23 cellular contexts compared by ENCODE assay signal in the genomic region with DNA sequence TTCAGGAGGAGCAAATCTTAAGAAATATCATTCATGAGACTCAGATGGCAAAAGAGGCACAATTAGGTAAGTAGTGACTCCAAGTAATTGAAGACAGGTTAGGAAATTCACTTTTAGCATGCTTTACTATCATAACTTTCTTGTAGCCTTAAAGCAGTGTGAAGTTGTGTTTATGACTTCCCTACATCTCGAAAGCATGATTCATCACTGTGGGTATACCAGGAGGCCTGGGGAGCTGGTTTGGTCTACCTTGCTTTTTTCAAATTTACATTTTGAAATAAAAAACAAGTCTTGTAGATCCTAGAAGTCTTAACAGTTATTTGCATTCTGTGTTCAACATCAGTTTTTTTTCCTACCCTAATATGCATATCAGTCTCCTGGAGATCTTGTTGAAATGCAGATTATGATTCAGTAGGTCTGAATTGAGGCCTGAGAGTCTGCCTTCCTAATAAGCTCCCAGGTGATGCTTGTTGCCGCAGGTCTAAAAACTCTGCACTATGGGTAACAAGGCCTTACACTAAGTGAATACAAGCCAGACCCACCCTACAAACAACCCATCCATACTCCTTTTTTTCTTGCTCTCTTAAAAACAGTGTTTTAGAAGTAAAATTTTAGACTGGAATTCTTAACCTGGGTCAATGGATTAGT. TPM values are rescaled to one million over a fixed set of nuclear protein-coding genes. Genes with fewer than 3 reads are reported as not detected.
A peak's percentile ranks its signal among the peaks of the same experiment; 100 is the strongest.
DNase-seq lines count a peak whose midpoint lies in the region; ATAC-seq, FAIRE-seq and TF ChIP-seq lines count a peak whose summit lies in the region.
"Had no signal": no experiment of that assay in that cellular context is flagged by ENCODE, and none has a peak within 500 bp of the region (broad histone marks: within the 10 kb centered on the region; RNA-seq: fewer than 3 reads in every experiment).

No MANE protein-coding gene starts in this region.

- FAIRE-seq in bronchial epithelial cell (lab: Jason Lieb, UNC): no peak
- FAIRE-seq: GM19239 had no signal

- no peak for TF ChIP-seq CTCF in bronchial epithelial cell (IDR thresholded peaks at IDR 0.05; ENCODE audit: insufficient read depth, low read length, severe bottlenecking)

- no peak overlapping the region for H3K4me3 Mint-ChIP-seq in activated CD4-positive, alpha-beta memory T cell treated with anti-CD3 and anti-CD28 coated beads for 36 hours
- H3K4me3 Mint-ChIP-seq: memory B cell; naive thymus-derived CD4-positive, alpha-beta T cell; stimulated activated naive CD8-positive, alpha-beta T cell treated with anti-CD3 and anti-CD28 coated beads, Interleukin-15, Interleukin-2, amounts not matched to agents 100 ng/mL and 50 ng/mL, for 24 hours had no signal

- in situ Hi-C loops in HAP-1 (cut with MboI; ENCODE audit: low sequenced_read_pairs): no loop called here

- H3K27ac Mint-ChIP-seq in activated CD4-positive, alpha-beta memory T cell treated with anti-CD3 and anti-CD28 coated beads for 36 hours: peak overlapping the region; percentile 72
- H3K27ac Mint-ChIP-seq: memory B cell; stimulated activated naive CD8-positive, alpha-beta T cell treated with anti-CD3 and anti-CD28 coated beads, Interleukin-15, Interleukin-2, amounts not matched to agents 100 ng/mL and 50 ng/mL, for 24 hours had no signal

- H3K9me3 ChIP-seq in HAP-1: no peaks in the 10 kb centered on the region
- H3K9me3 ChIP-seq: right atrium auricular region, upper lobe of left lung had no signal

- H3K36me3 Mint-ChIP-seq in activated CD4-positive, alpha-beta memory T cell treated with anti-CD3 and anti-CD28 coated beads for 36 hours: peaks cover 53% of the 10 kb centered on the region

- no peaks in the 10 kb centered on the region for H3K9me3 Mint-ChIP-seq in activated CD4-positive, alpha-beta memory T cell treated with anti-CD3 and anti-CD28 coated beads for 36 hours
- H3K9me3 Mint-ChIP-seq: memory B cell; naive thymus-derived CD4-positive, alpha-beta T cell; stimulated activated naive CD8-positive, alpha-beta T cell treated with anti-CD3 and anti-CD28 coated beads, Interleukin-15, Interleukin-2, amounts not matched to agents 100 ng/mL and 50 ng/mL, for 24 hours had no signal

- CTCF ChIA-PET in activated CD4-positive, alpha-beta memory T cell treated with anti-CD3 and anti-CD28 coated beads for 36 hours (lab: Charles Lee): interaction anchor here (0.7 to 1.5 kb wide), 2 partner anchors 39 to 88 kb away, joined by 3 to 4 read pairs; partner anchors contain the start of gene API5

- H3K36me3 ChIP-seq in bronchial epithelial cell (ENCODE audit: control insufficient read depth, insufficient read depth, low read length) (peaks cover 5% of the 10 kb centered on the region), HAP-1 (replicated peaks) (peaks cover 65% of the 10 kb centered on the region)

- no peaks in the 10 kb centered on the region for H3K4me1 ChIP-seq in HAP-1
- H3K4me1 ChIP-seq: right atrium auricular region had no signal

- intact Hi-C loops in activated CD4-positive, alpha-beta memory T cell treated with anti-CD3 and anti-CD28 coated beads for 36 hours (cut with micrococcal nuclease): loop anchor here (5.0 kb wide), 1 partner anchor 88 kb away; the partner anchor contains the start of gene API5

- DNase-seq in stimulated activated CD4-positive, alpha-beta T cell treated with anti-CD3 and anti-CD28 coated beads, Interleukin-4, amount 100 ng/mL, for 48 hours (ENCODE audit: low read depth in 2 of 2): peak; percentile 1 to 5
- DNase-seq in stimulated activated CD4-positive, alpha-beta T cell treated with anti-CD3 and anti-CD28 coated beads, Interleukin-12 subunit alpha, Interleukin-12 subunit beta, amount 100 ng/mL, for 4 hours: no peak
- peak; percentile 28 for DNase-seq in activated CD4-positive, alpha-beta memory T cell treated with anti-CD3 and anti-CD28 coated beads for 36 hours
- DNase-seq in bronchial epithelial cell (ENCODE audit: low read depth) (peak; percentile 5), GF-D8 (lab: John Stamatoyannopoulos, UW) (no peak), HAP-1 (ENCODE audit: low spot score in 2 of 2) (no peak)
- DNase-seq in stimulated activated CD8-positive, alpha-beta memory T cell treated with anti-CD3 and anti-CD28 coated beads, Interleukin-4, amount 100 ng/mL, for 48 hours: peak; percentile 33
- DNase-seq: activated CD4-positive, alpha-beta T cell treated with anti-CD3 and anti-CD28 coated beads, Interleukin-2, amount 50 U/mL, for 1 hour; amygdala; central memory CD4-positive, alpha-beta T cell; foreskin melanocyte; MV-4-11; naive thymus-derived CD4-positive, alpha-beta T cell; NCI-H1694 treated with DMSO at 0.1 percent for 48 hours; SW 1271; upper lobe of left lung had no signal

- no peak overlapping the region for H3K4me3 ChIP-seq in bronchial epithelial cell (ENCODE audit: low read depth, low read length)
- H3K4me3 ChIP-seq in HAP-1: no peak overlapping the region
- H3K4me3 ChIP-seq: right atrium auricular region, upper lobe of left lung had no signal

- H3K27me3 Mint-ChIP-seq in activated CD4-positive, alpha-beta memory T cell treated with anti-CD3 and anti-CD28 coated beads for 36 hours: no peaks in the 10 kb centered on the region
- H3K27me3 Mint-ChIP-seq: memory B cell; naive thymus-derived CD4-positive, alpha-beta T cell; stimulated activated naive CD8-positive, alpha-beta T cell treated with anti-CD3 and anti-CD28 coated beads, Interleukin-15, Interleukin-2, amounts not matched to agents 100 ng/mL and 50 ng/mL, for 24 hours had no signal

- H3K27me3 ChIP-seq in bronchial epithelial cell (ENCODE audit: control insufficient read depth, insufficient read depth, low read length): no peaks in the 10 kb centered on the region
- H3K27me3 ChIP-seq in HAP-1 (ENCODE audit: low read depth): no peaks in the 10 kb centered on the region
- H3K27me3 ChIP-seq: right atrium auricular region, upper lobe of left lung had no signal

- POLR2A ChIA-PET in activated CD4-positive, alpha-beta memory T cell treated with anti-CD3 and anti-CD28 coated beads for 36 hours (lab: Charles Lee): no interaction called here

- peaks cover 33% of the 10 kb centered on the region for H3K4me1 Mint-ChIP-seq in activated CD4-positive, alpha-beta memory T cell treated with anti-CD3 and anti-CD28 coated beads for 36 hours (ENCODE audit: low read depth)

- no peak for ATAC-seq in GM19463 (IDR thresholded peaks at IDR 0.05; ENCODE audit: unreplicated experiment)
- ATAC-seq: HCT116; naive thymus-derived CD4-positive, alpha-beta T cell; Right ventricle myocardium inferior had no signal

RNA-seq across cellular contexts. Expression of gene TTC17, which starts 41.4 kb away (rescaled TPM):
- total RNA-seq in activated CD4-positive, alpha-beta memory T cell treated with anti-CD3 and anti-CD28 coated beads for 36 hours: 10 to 100 TPM; 51.5 to 52.0 TPM
- 74.2 and 90.3 TPM in 2 replicates for total RNA-seq in bronchial epithelial cell

Comparison
In these comparisons a context has a peak if more than half of its experiments do, and no peak if none do; other contexts are left out.
1. DNase-seq: peak in stimulated activated CD4-positive, alpha-beta T cell treated with anti-CD3 and anti-CD28 coated beads, Interleukin-4, amount 100 ng/mL, for 48 hours (2 of 2), activated CD4-positive, alpha-beta memory T cell treated with anti-CD3 and anti-CD28 coated beads for 36 hours (single experiment), bronchial epithelial cell (single experiment) and stimulated activated CD8-positive, alpha-beta memory T cell treated with anti-CD3 and anti-CD28 coated beads, Interleukin-4, amount 100 ng/mL, for 48 hours (single experiment); none in stimulated activated CD4-positive, alpha-beta T cell treated with anti-CD3 and anti-CD28 coated beads, Interleukin-12 subunit alpha, Interleukin-12 subunit beta, amount 100 ng/mL, for 4 hours (single experiment), GF-D8 (single experiment) and HAP-1 (0 of 2).